In genomic region chr2:230872968-230873669, GRCh38 we compare ENCODE assay signal across 7 cellular contexts. TPM values are rescaled to one million over a fixed set of nuclear protein-coding genes. Genes with fewer than 3 reads are reported as not detected.
A peak's percentile ranks its signal among the peaks of the same experiment; 100 is the strongest.
DNase-seq lines count a peak whose midpoint lies in the region; ATAC-seq and TF ChIP-seq lines count a peak whose summit lies in the region.

No MANE protein-coding gene starts in this region.

- H3K9me3 ChIP-seq in MM.1S (replicated peaks; ENCODE audit: insufficient read depth, low read length) = no peaks in the 10 kb centered on the region
- no peaks in the 10 kb centered on the region for H3K9me3 ChIP-seq in sigmoid colon

- H3K4me1 ChIP-seq in MM.1S (ENCODE audit: low read length) = peaks cover 48% of the 10 kb centered on the region
- H3K4me1 ChIP-seq in sigmoid colon = peaks cover 0 to 65% (median 57%) of the 10 kb centered on the region in 4 donors

- H3K9ac ChIP-seq in MM.1S (ENCODE audit: low read length) = peak overlapping the region; percentile 86

- H3K4me3 ChIP-seq in MM.1S (ENCODE audit: low read length) = peak overlapping the region; percentile 68
- H3K4me3 ChIP-seq in sigmoid colon = no peak overlapping the region

- intact Hi-C loops in sigmoid colon (cut with DNase I) = no loop called here

- H2AFZ ChIP-seq in MM.1S (ENCODE audit: low read length) = no peak overlapping the region

- 40 to 64% methylated on average over 21 of the region's 21 CpGs for WGBS in sigmoid colon, 2 donors

- no peaks in the 10 kb centered on the region for H3K9me2 ChIP-seq in MM.1S (replicated peaks; ENCODE audit: insufficient read depth, low read length)

- no peaks in the 10 kb centered on the region for H4K20me1 ChIP-seq in MM.1S (ENCODE audit: insufficient read depth, low read length)

- ATAC-seq in GM19023 (IDR thresholded peaks at IDR 0.05; ENCODE audit: unreplicated experiment) = peak; percentile 65
- peak; percentile 60 for ATAC-seq in HG02571 (IDR thresholded peaks at IDR 0.05; ENCODE audit: unreplicated experiment)

- H3K79me2 ChIP-seq in MM.1S (ENCODE audit: low read length) = peaks cover 84% of the 10 kb centered on the region

- H3K27me3 ChIP-seq in MM.1S (replicated peaks; ENCODE audit: insufficient read depth, low read length) (no peaks in the 10 kb centered on the region), sigmoid colon (no peaks in the 10 kb centered on the region)

- H3K36me3 ChIP-seq in MM.1S (replicated peaks; ENCODE audit: insufficient read depth, low read length) (peaks cover 21% of the 10 kb centered on the region), sigmoid colon (peaks cover 20 to 34% (median 28%) of the 10 kb centered on the region in 4 donors)

- H3K27ac ChIP-seq in MM.1S (ENCODE audit: low read length) (peak overlapping the region; percentile 96), sigmoid colon (peak overlapping the region; percentile 71 to 88 (median 82))

- no peak for TF ChIP-seq POLR2A in sigmoid colon (IDR thresholded peaks at IDR 0.05)

- DNase-seq in MM.1S (peak; percentile 96), sigmoid colon (no peak), NCI-H128 (lab: John Stamatoyannopoulos, UW; ENCODE audit: unreplicated experiment) (no peak), NOMO-1 treated with dmso at 0.1 percent for 144 hours (lab: John Stamatoyannopoulos, UW; ENCODE audit: unreplicated experiment) (no peak), dermis blood vessel endothelial cell (no peak)

- H3F3A ChIP-seq in MM.1S (ENCODE audit: insufficient read depth, low read length) = peaks cover 71% of the 10 kb centered on the region

- no peak for TF ChIP-seq EP300 in sigmoid colon (IDR thresholded peaks at IDR 0.05)

- H3K4me2 ChIP-seq in MM.1S (ENCODE audit: low read depth, low read length) = peak overlapping the region; percentile 100

- no peak for TF ChIP-seq CTCF in MM.1S (IDR thresholded peaks at IDR 0.05; ENCODE audit: low read length)
- TF ChIP-seq CTCF in sigmoid colon (IDR thresholded peaks at IDR 0.05) = no peak

RNA-seq across cellular contexts. Expression of gene ITM2C, which starts 8.4 kb away (rescaled TPM):
- total RNA-seq in sigmoid colon (100 to 1,000 TPM; 107 to 206 (median 117) TPM), dermis blood vessel endothelial cell (38.7 and 69.9 TPM in 2 replicates)
- 1,000 to 10,000 TPM in 1 of 3 donors, 100 to 1,000 TPM in 2; 489 to 1,275 (median 498) TPM for polyA plus RNA-seq in sigmoid colon

RNA-seq across cellular contexts. Expression of gene GPR55, which starts 51.9 kb away (rescaled TPM):
- total RNA-seq in sigmoid colon (not detected), dermis blood vessel endothelial cell (not detected in 2 replicates)
- 1 to 10 TPM in 1 of 3 donors, under 1 TPM in 1, not detected in 1; 0.23 to 1.4 TPM for polyA plus RNA-seq in sigmoid colon
